8 cellular contexts compared by ENCODE assay signal in genomic region chr10:133393401-133394063, GRCh38. TPM values are rescaled to one million over a fixed set of nuclear protein-coding genes. Genes with fewer than 3 reads are reported as not detected.
A peak's percentile ranks its signal among the peaks of the same experiment; 100 is the strongest.
DNase-seq lines count a peak whose midpoint lies in the region; ATAC-seq and TF ChIP-seq lines count a peak whose summit lies in the region.

No MANE protein-coding gene starts in this region.

- no peaks in the 10 kb centered on the region for H3F3A ChIP-seq in GM23248 (ENCODE audit: insufficient read depth)

- 0 out of 2 replicates have a peak, but pooled peaks cover 9% of the 10 kb centered on the region for H3K4me1 ChIP-seq in GM23248 (ENCODE audit: insufficient read depth)
- peaks cover 0 to 25% (median 7%) of the 10 kb centered on the region in 3 donors for H3K4me1 ChIP-seq in gastroesophageal sphincter
- peaks cover 5 to 9% (median 6%) of the 10 kb centered on the region in 3 donors for H3K4me1 ChIP-seq in skeletal muscle tissue (ENCODE audit: control insufficient read depth in 3 of 3, insufficient read depth in 3 of 3, low read length in 3 of 3)

- H3K9me3 ChIP-seq in GM23248 (ENCODE audit: low read depth) (no peaks in the 10 kb centered on the region), gastroesophageal sphincter (no peaks in the 10 kb centered on the region), skeletal muscle tissue (ENCODE audit: control insufficient read depth in 3 of 3, low read length in 3 of 3) (no peaks in the 10 kb centered on the region)

- TF ChIP-seq CTCF in VCaP (conservative IDR thresholded peaks at IDR 0.05) (no peak), gastroesophageal sphincter (IDR thresholded peaks at IDR 0.05) (no peak)

- H3K36me3 ChIP-seq in GM23248 (ENCODE audit: low read depth) = 0 out of 2 replicates have a peak, but pooled peaks cover 7% of the 10 kb centered on the region
- H3K36me3 ChIP-seq in gastroesophageal sphincter = peaks cover 0 to 60% of the 10 kb centered on the region in 2 donors
- H3K36me3 ChIP-seq in skeletal muscle tissue (ENCODE audit: control insufficient read depth in 3 of 3, insufficient read depth in 3 of 3, low read length in 3 of 3) = peaks cover 20 to 25% (median 23%) of the 10 kb centered on the region in 3 donors

- peak overlapping the region; percentile 92 for H3K4me3 ChIP-seq in GM23248
- peak overlapping the region; percentile 66 to 77 for H3K4me3 ChIP-seq in gastroesophageal sphincter
- peak overlapping the region; percentile 45 to 95 (median 55) for H3K4me3 ChIP-seq in skeletal muscle tissue (ENCODE audit: low read length in 3 of 3)

- H4K20me1 ChIP-seq in GM23248 (ENCODE audit: insufficient read depth) = no peaks in the 10 kb centered on the region

- H3K27me3 ChIP-seq in GM23248 (replicated peaks; ENCODE audit: insufficient read depth) (no peaks in the 10 kb centered on the region), gastroesophageal sphincter (no peaks in the 10 kb centered on the region), skeletal muscle tissue (ENCODE audit: control insufficient read depth in 3 of 3, insufficient read depth in 3 of 3, low read length in 3 of 3) (no peaks in the 10 kb centered on the region)

- H3K4me2 ChIP-seq in GM23248 (ENCODE audit: unreplicated experiment) = peak overlapping the region; percentile 67

- H3K9me2 ChIP-seq in GM23248 (ENCODE audit: insufficient read depth) = no peaks in the 10 kb centered on the region

- no peak for ATAC-seq in gastroesophageal sphincter
- no peak for ATAC-seq in GM19467 (IDR thresholded peaks at IDR 0.05; ENCODE audit: unreplicated experiment)

- WGBS in GM23248 (ENCODE audit: low coverage in 1 of 2, low lambda C conversion rate in 2 of 2, missing lambda C conversion rate in 2 of 2), 2 experiments = 34 to 35% methylated on average over 27 of the region's 27 CpGs
- WGBS in gastroesophageal sphincter (ENCODE audit: low coverage in 1 of 2), 2 donors = 40 to 42% methylated on average over 16 to 17 of the region's 27 CpGs

- no peak for TF ChIP-seq EP300 in gastroesophageal sphincter (IDR thresholded peaks at IDR 0.05)

- peak overlapping the region; percentile 94 for H2AFZ ChIP-seq in GM23248

- in situ Hi-C loops in GM23248 (cut with MboI) = no loop called here

- TF ChIP-seq POLR2A in gastroesophageal sphincter (IDR thresholded peaks at IDR 0.05) = no peak

- DNase-seq in GM23248 = no peak
- DNase-seq in NCI-H345 (lab: John Stamatoyannopoulos, UW) = no peak
- no peak for DNase-seq in OCI-M1 (lab: John Stamatoyannopoulos, UW)
- DNase-seq in cerebellum (ENCODE audit: low spot score) = no peak

- H3K27ac ChIP-seq in GM23248 = peak overlapping the region; percentile 70
- peak overlapping the region; percentile 87 for H3K27ac ChIP-seq in VCaP
- peak overlapping the region in 3 of 4 donors; percentile 78 to 90 (median 88) for H3K27ac ChIP-seq in gastroesophageal sphincter
- H3K27ac ChIP-seq in skeletal muscle tissue (ENCODE audit: low read depth, low read length) = peak overlapping the region; percentile 76

- H3K79me2 ChIP-seq in GM23248 (ENCODE audit: insufficient read depth) = peaks cover 44% of the 10 kb centered on the region

- H3K9ac ChIP-seq in GM23248 = peak overlapping the region; percentile 94
- H3K9ac ChIP-seq in skeletal muscle tissue (ENCODE audit: low read depth in 1 of 3, low read length in 3 of 3) = peak overlapping the region in 1 of 3 donors; percentile 97

RNA-seq across cellular contexts. Expression of gene MTG1, which starts 0.4 kb away (rescaled TPM):
- total RNA-seq in GM23248 (2014; rRNA removed; shearing (Covaris generic)) = 22.8 and 26.1 TPM in 2 replicates
- polyA plus RNA-seq in GM23248 (2016; fragmentation: Nextera tagmentation; extraction: Ambion mirVana) = 50.7 and 53.4 TPM in 2 replicates
- 10 to 100 TPM; 13.2 to 25.9 (median 18.4) TPM for total RNA-seq in gastroesophageal sphincter
- 21.9 TPM for total RNA-seq in skeletal muscle tissue
- total RNA-seq in cerebellum = 22.3 TPM

RNA-seq across cellular contexts. Expression of gene PAOX, which starts 14.5 kb away (rescaled TPM):
- total RNA-seq in GM23248 (2014; rRNA removed; shearing (Covaris generic)) = 4.1 and 5.8 TPM in 2 replicates
- 4.5 TPM in 2 replicates for polyA plus RNA-seq in GM23248 (2016; fragmentation: Nextera tagmentation; extraction: Ambion mirVana)
- total RNA-seq in gastroesophageal sphincter = 10 to 100 TPM in 2 of 4 donors, 1 to 10 TPM in 2; 7.1 to 14.5 (median 9.6) TPM
- total RNA-seq in skeletal muscle tissue = 7.3 TPM
- total RNA-seq in cerebellum = 7.1 TPM

RNA-seq across cellular contexts. Expression of gene ECHS1, which starts 20.4 kb away (rescaled TPM):
- 76.1 and 82.2 TPM in 2 replicates for total RNA-seq in GM23248 (2014; rRNA removed; shearing (Covaris generic))
- polyA plus RNA-seq in GM23248 (2016; fragmentation: Nextera tagmentation; extraction: Ambion mirVana) = 147 and 150 TPM in 2 replicates
- total RNA-seq in gastroesophageal sphincter (10 to 100 TPM; 67.7 to 81.8 (median 72.4) TPM), skeletal muscle tissue (76.7 TPM), cerebellum (23.7 TPM)

RNA-seq across cellular contexts. Expression of gene SPRN, which starts 30.9 kb away (rescaled TPM):
- 0.22 and 0.76 TPM in 2 replicates for total RNA-seq in GM23248 (2014; rRNA removed; shearing (Covaris generic))
- polyA plus RNA-seq in GM23248 (2016; fragmentation: Nextera tagmentation; extraction: Ambion mirVana) = 0.32 and 0.34 TPM in 2 replicates
- under 1 TPM in 2 of 4 donors, not detected in 2; 0.12 to 0.35 TPM for total RNA-seq in gastroesophageal sphincter
- total RNA-seq in skeletal muscle tissue = 0.52 TPM
- 5.5 TPM for total RNA-seq in cerebellum

RNA-seq across cellular contexts. Expression of gene FUOM, which starts 35.7 kb away (rescaled TPM):
- total RNA-seq in GM23248 (2014; rRNA removed; shearing (Covaris generic)) = 19.5 and 24.5 TPM in 2 replicates
- polyA plus RNA-seq in GM23248 (2016; fragmentation: Nextera tagmentation; extraction: Ambion mirVana) = 20.9 and 21.5 TPM in 2 replicates
- total RNA-seq in gastroesophageal sphincter = 10 to 100 TPM in 2 of 4 donors, 1 to 10 TPM in 2; 5.4 to 15.7 (median 10.8) TPM
- 9.4 TPM for total RNA-seq in skeletal muscle tissue
- 2.6 TPM for total RNA-seq in cerebellum
